25 cellular contexts compared by ENCODE assay signal in the genomic region with DNA sequence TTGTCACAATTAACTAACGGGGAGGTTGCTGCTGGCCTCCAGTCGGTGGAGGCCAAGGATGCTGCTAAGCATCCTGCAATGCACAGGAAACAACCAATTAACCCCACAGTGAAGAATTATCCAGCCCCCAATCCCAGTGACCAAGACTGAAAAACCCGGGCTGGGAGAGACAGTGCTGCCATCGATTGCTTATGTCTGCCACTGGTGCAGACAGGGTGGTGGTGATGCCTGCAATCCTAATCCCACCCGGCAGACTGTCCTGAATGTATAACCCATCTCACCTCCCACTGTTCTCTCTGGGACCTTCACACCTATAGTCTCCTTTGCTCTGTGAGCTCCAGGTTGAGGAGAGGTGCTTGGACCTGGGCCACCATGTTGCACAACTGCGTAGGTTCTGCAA. TPM values are rescaled to one million over a fixed set of nuclear protein-coding genes. Genes with fewer than 3 reads are reported as not detected.
DNase-seq lines count a peak whose midpoint lies in the region; ATAC-seq, FAIRE-seq and TF ChIP-seq lines count a peak whose summit lies in the region.
"Had no signal": no experiment of that assay in that cellular context is flagged by ENCODE, and none has a peak within 500 bp of the region (broad histone marks: within the 10 kb centered on the region; RNA-seq: fewer than 3 reads in every experiment).

No MANE protein-coding gene starts in this region.

- H4K20me1 ChIP-seq in IMR-90 (ENCODE audit: insufficient read depth, low read length), result no peaks in the 10 kb centered on the region
- H4K20me1 ChIP-seq in astrocyte (ENCODE audit: insufficient read depth, low read length), result no peaks in the 10 kb centered on the region

- H3K36me3 Mint-ChIP-seq in activated CD4-positive, alpha-beta T cell treated with anti-CD3 and anti-CD28 coated beads for 36 hours (ENCODE audit: low read depth), result peaks cover 2% of the 10 kb centered on the region
- H3K36me3 Mint-ChIP-seq in astrocyte (ENCODE audit: low read depth, unreplicated experiment), result no peaks in the 10 kb centered on the region
- H3K36me3 Mint-ChIP-seq in immature natural killer cell, result no peaks in the 10 kb centered on the region
- H3K36me3 Mint-ChIP-seq: neural progenitor cell had no signal

- FAIRE-seq in astrocyte (lab: Jason Lieb, UNC) (no peak), H54 (lab: Jason Lieb, UNC) (no peak)
- FAIRE-seq: D721Med had no signal

- H3K4ac ChIP-seq in IMR-90 (ENCODE audit: low read depth, low read length) (peak overlapping the region; percentile 45), mesendoderm (ENCODE audit: low read depth, low read length) (no peak overlapping the region)

- TF ChIP-seq RAD21 in IMR-90 (IDR thresholded peaks at IDR 0.05; ENCODE audit: low read length), result no peak

- H3K4me2 ChIP-seq in IMR-90 (ENCODE audit: low read depth, low read length), result no peak overlapping the region
- H3K4me2 ChIP-seq in astrocyte (ENCODE audit: low read length), result no peak overlapping the region
- no peak overlapping the region for H3K4me2 ChIP-seq in mesendoderm (ENCODE audit: low read length)
- H3K4me2 ChIP-seq: neural progenitor cell had no signal

- H3K36me3 ChIP-seq in IMR-90 (ENCODE audit: control insufficient read depth, insufficient read depth, low read length) (no peaks in the 10 kb centered on the region), astrocyte (ENCODE audit: insufficient read depth, low read length) (no peaks in the 10 kb centered on the region), mesendoderm (ENCODE audit: control insufficient read depth, insufficient read depth, low read length) (no peaks in the 10 kb centered on the region)
- H3K36me3 ChIP-seq: esophagus muscularis mucosa, left ventricle myocardium inferior, neural progenitor cell, upper lobe of left lung had no signal

- CTCF ChIA-PET in activated CD4-positive, alpha-beta T cell treated with anti-CD3 and anti-CD28 coated beads for 36 hours (lab: Charles Lee), result interaction anchor here (1.1 to 2.5 kb wide), 4 partner anchors 25 to 87 kb away, joined by 3 to 8 read pairs (median 3); no protein-coding TSS in a partner anchor
- CTCF ChIA-PET in IMR-90 (lab: Yijun Ruan, JAX), result interaction anchor here (0.7 to 1.0 kb wide), 2 partner anchors 29 to 38 kb away, joined by 3 read pairs; no protein-coding TSS in a partner anchor

- H2BK5ac ChIP-seq in IMR-90 (ENCODE audit: low read depth, low read length, poor library complexity, severe bottlenecking) (no peak overlapping the region), mesendoderm (ENCODE audit: low read length) (no peak overlapping the region)

- TF ChIP-seq CTCF in IMR-90 (conservative IDR thresholded peaks at IDR 0.05; ENCODE audit: low read depth, low read length), result no peak
- no peak for TF ChIP-seq CTCF in astrocyte (IDR thresholded peaks at IDR 0.05; ENCODE audit: insufficient read depth, low read depth, low read length)

- H3K4me1 Mint-ChIP-seq in activated CD4-positive, alpha-beta T cell treated with anti-CD3 and anti-CD28 coated beads for 36 hours, result peaks cover 29% of the 10 kb centered on the region
- H3K4me1 Mint-ChIP-seq in astrocyte (ENCODE audit: low read depth, unreplicated experiment), result peaks cover 33% of the 10 kb centered on the region
- H3K4me1 Mint-ChIP-seq in immature natural killer cell, result peaks cover 0 to 2% of the 10 kb centered on the region in 2 donors

- H2AK5ac ChIP-seq in IMR-90 (ENCODE audit: low read depth, low read length) (peak overlapping the region; percentile 20; the same call in 1 of the 2 replicates), mesendoderm (ENCODE audit: low read length) (no peak overlapping the region)

- BruUV-seq in IMR-90 (replicated peaks; lab: Mats Ljungman, UMichigan), result no TSS peak

- H3K23ac ChIP-seq in IMR-90 (ENCODE audit: low read depth, low read length) (no peak overlapping the region), mesendoderm (ENCODE audit: low read length) (no peak overlapping the region)

- no peaks in the 10 kb centered on the region for H3K79me2 ChIP-seq in astrocyte (ENCODE audit: insufficient read depth, low read length)
- H3K79me2 ChIP-seq in mesendoderm (ENCODE audit: control insufficient read depth, insufficient read depth, low read length), result no peaks in the 10 kb centered on the region

- H3K14ac ChIP-seq in IMR-90 (replicated peaks; ENCODE audit: low read depth, low read length), result no peak overlapping the region

- peaks cover 0 to 3% of the 10 kb centered on the region in 2 experiments; a peak in 1 of 4 replicates for H3K79me1 ChIP-seq in IMR-90 (ENCODE audit: low read depth in 1 of 2, low read length in 2 of 2)
- no peaks in the 10 kb centered on the region for H3K79me1 ChIP-seq in mesendoderm (ENCODE audit: low read length)

- H2BK20ac ChIP-seq in IMR-90 (ENCODE audit: low read depth, low read length), result peak overlapping the region; percentile 72

- POLR2A ChIA-PET in activated CD4-positive, alpha-beta T cell treated with anti-CD3 and anti-CD28 coated beads for 36 hours (lab: Charles Lee), result interaction anchor here (0.6 to 0.8 kb wide), 2 partner anchors 10 to 61 kb away, joined by 3 read pairs; no protein-coding TSS in a partner anchor
- POLR2A ChIA-PET in IMR-90 (lab: Charles Lee; ENCODE audit: unreplicated experiment), result no interaction called here

- no peaks in the 10 kb centered on the region for H3K9me3 Mint-ChIP-seq in activated CD4-positive, alpha-beta T cell treated with anti-CD3 and anti-CD28 coated beads for 36 hours (ENCODE audit: low read depth)
- no peaks in the 10 kb centered on the region for H3K9me3 Mint-ChIP-seq in astrocyte (ENCODE audit: unreplicated experiment)
- H3K9me3 Mint-ChIP-seq in immature natural killer cell, result no peaks in the 10 kb centered on the region
- H3K9me3 Mint-ChIP-seq: activated naive CD4-positive, alpha-beta T cell treated with anti-CD3 and anti-CD28 coated beads, Interleukin-2, amount 50 U/mL, for 24 hours; neural progenitor cell had no signal

- H3K4me3 ChIP-seq in IMR-90 (ENCODE audit: insufficient read depth, low read depth, low read length) (no peak overlapping the region), astrocyte (ENCODE audit: insufficient read depth, low read depth, low read length) (no peak overlapping the region), mesendoderm (ENCODE audit: low read length) (no peak overlapping the region)
- H3K4me3 ChIP-seq: esophagus muscularis mucosa, left ventricle myocardium inferior, neural progenitor cell, smooth muscle cell, upper lobe of left lung had no signal

- no CpG with 5 or more reads among the region's 6 CpGs for WGBS in IMR-90 (ENCODE audit: extremely low coverage in 2 of 2, insufficient read length in 1 of 2), 2 experiments
- WGBS in mesendoderm (ENCODE audit: extremely low coverage, insufficient coverage, low lambda C conversion rate), result no CpG with 5 or more reads among the region's 6 CpGs

- peak overlapping the region in 1 of 2 experiments; percentile 93; a peak in 1 of 4 replicates for H4K8ac ChIP-seq in IMR-90 (ENCODE audit: low read depth in 2 of 2, low read length in 2 of 2)
- H4K8ac ChIP-seq in mesendoderm (ENCODE audit: low read depth, low read length), result no peak overlapping the region

- TF ChIP-seq POLR2A in IMR-90 (IDR thresholded peaks at IDR 0.05; ENCODE audit: low read depth, low read length), result no peak
- TF ChIP-seq POLR2A in H54 (IDR thresholded peaks at IDR 0.05; ENCODE audit: low read depth, low read length), result no peak

- ATAC-seq in activated CD4-positive, alpha-beta T cell treated with anti-CD3 and anti-CD28 coated beads for 36 hours, result no peak
- ATAC-seq in IMR-90 (ENCODE audit: low read depth) (no peak), HG03159 (IDR thresholded peaks at IDR 0.05; ENCODE audit: unreplicated experiment) (no peak)

- peaks cover 14% of the 10 kb centered on the region for H3K9me1 ChIP-seq in IMR-90 (ENCODE audit: insufficient read depth, low read length)

- H4K5ac ChIP-seq in IMR-90 (ENCODE audit: low read depth, low read length), result no peak overlapping the region
- no peak overlapping the region for H4K5ac ChIP-seq in mesendoderm (ENCODE audit: low read length)

- no peaks in the 10 kb centered on the region for H3K27me3 Mint-ChIP-seq in activated CD4-positive, alpha-beta T cell treated with anti-CD3 and anti-CD28 coated beads for 36 hours
- peaks cover 9% of the 10 kb centered on the region for H3K27me3 Mint-ChIP-seq in astrocyte (ENCODE audit: low read depth, unreplicated experiment)
- H3K27me3 Mint-ChIP-seq in immature natural killer cell (ENCODE audit: low read depth in 3 of 3), result peaks cover 0 to 24% (median 8%) of the 10 kb centered on the region in 3 donors
- H3K27me3 Mint-ChIP-seq: activated naive CD4-positive, alpha-beta T cell treated with anti-CD3 and anti-CD28 coated beads, Interleukin-2, amount 50 U/mL, for 24 hours had no signal

- no peak overlapping the region for H3K27ac ChIP-seq in IMR-90 (ENCODE audit: insufficient read depth, low read length)
- no peak overlapping the region for H3K27ac ChIP-seq in astrocyte (ENCODE audit: low read depth, low read length)
- H3K27ac ChIP-seq in mesendoderm (ENCODE audit: low read depth, low read length), result no peak overlapping the region
- H3K27ac ChIP-seq: esophagus muscularis mucosa, neural progenitor cell, upper lobe of left lung had no signal

- peak overlapping the region; percentile 72 for H3K27ac Mint-ChIP-seq in activated CD4-positive, alpha-beta T cell treated with anti-CD3 and anti-CD28 coated beads for 36 hours
- peak overlapping the region; percentile 100 for H3K27ac Mint-ChIP-seq in astrocyte (ENCODE audit: unreplicated experiment)
- no peak overlapping the region for H3K27ac Mint-ChIP-seq in immature natural killer cell
- H3K27ac Mint-ChIP-seq: neural progenitor cell had no signal

- H3K9ac ChIP-seq in IMR-90 (ENCODE audit: low read depth, low read length), result no peak overlapping the region
- H3K9ac ChIP-seq in astrocyte (ENCODE audit: low read length), result no peak overlapping the region
- H3K9ac ChIP-seq in mesendoderm (ENCODE audit: low read length), result no peak overlapping the region
- H3K9ac ChIP-seq: neural progenitor cell had no signal

- no peak overlapping the region for H2AK9ac ChIP-seq in IMR-90 (replicated peaks; ENCODE audit: low read depth, low read length, poor library complexity)

- H2BK120ac ChIP-seq in IMR-90 (ENCODE audit: low read depth, low read length) (peak overlapping the region; percentile 53), mesendoderm (ENCODE audit: low read depth, low read length) (no peak overlapping the region)

- H3K9me3 ChIP-seq in IMR-90 (ENCODE audit: control insufficient read depth, insufficient read depth, low read length), result peaks cover 7% of the 10 kb centered on the region; the same call in 1 of the 2 replicates
- H3K9me3 ChIP-seq in astrocyte (ENCODE audit: insufficient read depth, low read depth, low read length), result no peaks in the 10 kb centered on the region
- H3K9me3 ChIP-seq: upper lobe of left lung had no signal

- H4K91ac ChIP-seq in IMR-90 (ENCODE audit: insufficient read depth, low read depth, low read length), result peak overlapping the region; percentile 4; the same call in 1 of the 2 replicates

- peaks cover 15% of the 10 kb centered on the region for H3K4me1 ChIP-seq in IMR-90 (ENCODE audit: control insufficient read depth, insufficient read depth, low read length)
- H3K4me1 ChIP-seq in astrocyte (ENCODE audit: insufficient read depth, low read length), result peaks cover 16% of the 10 kb centered on the region
- no peaks in the 10 kb centered on the region for H3K4me1 ChIP-seq in mesendoderm (ENCODE audit: control insufficient read depth, low read depth, low read length)

- DNase-seq in activated CD4-positive, alpha-beta T cell treated with anti-CD3 and anti-CD28 coated beads for 36 hours, result no peak
- DNase-seq in activated CD4-positive, alpha-beta T cell treated with anti-CD3 and anti-CD28 coated beads for 4 hours, result no peak
- no peak for DNase-seq in IMR-90
- DNase-seq in astrocyte (ENCODE audit: low read depth), result no peak
- DNase-seq in mesendoderm, result peak; percentile 36
- no peak for DNase-seq in H54 (ENCODE audit: insufficient read length, low spot score)
- no peak for DNase-seq in immature natural killer cell
- DNase-seq: activated CD4-positive, alpha-beta T cell treated with anti-CD3 and anti-CD28 coated beads, Interleukin-2, amount 50 U/mL, for 48 hours; activated T-cell treated with anti-CD3 and anti-CD28 coated beads, Interleukin-2, amount 50 U/mL, for 1 hour; C1 segment of cervical spinal cord; effector memory CD4-positive, alpha-beta T cell; left ventricle myocardium inferior; NCI-H1417; NCI-H2107; NCI-H524; SHP77 treated with DMSO at 0.1 percent for 48 hours; stimulated activated CD4-positive, alpha-beta T cell treated with anti-CD3 and anti-CD28 coated beads, Interleukin-4, amount 100 ng/mL, for 24 hours; T-helper 1 cell; upper lobe of left lung had no signal

- H2BK15ac ChIP-seq in IMR-90 (ENCODE audit: low read depth, low read length) (peak overlapping the region; percentile 50; the same call in 1 of the 3 replicates), mesendoderm (replicated peaks; ENCODE audit: low read depth) (no peak overlapping the region)

- intact Hi-C loops in activated CD4-positive, alpha-beta T cell treated with anti-CD3 and anti-CD28 coated beads for 36 hours (cut with DNase I, micrococcal nuclease), result no loop called here
- intact Hi-C loops in IMR-90 (cut with micrococcal nuclease), result no loop called here

- H3K18ac ChIP-seq in IMR-90 (ENCODE audit: low read depth, low read length) (no peak overlapping the region), mesendoderm (ENCODE audit: low read length) (no peak overlapping the region)

- H3K4me3 Mint-ChIP-seq in activated CD4-positive, alpha-beta T cell treated with anti-CD3 and anti-CD28 coated beads for 36 hours, result no peak overlapping the region
- H3K4me3 Mint-ChIP-seq in astrocyte (ENCODE audit: unreplicated experiment), result no peak overlapping the region
- no peak overlapping the region for H3K4me3 Mint-ChIP-seq in immature natural killer cell
- H3K4me3 Mint-ChIP-seq: activated naive CD4-positive, alpha-beta T cell treated with anti-CD3 and anti-CD28 coated beads, Interleukin-2, amount 50 U/mL, for 24 hours; neural progenitor cell had no signal

- H3K27me3 ChIP-seq in IMR-90 (ENCODE audit: control insufficient read depth, insufficient read depth, low read length), result peaks cover 13% of the 10 kb centered on the region
- no peaks in the 10 kb centered on the region for H3K27me3 ChIP-seq in astrocyte (ENCODE audit: insufficient read depth, low read length)
- no peaks in the 10 kb centered on the region for H3K27me3 ChIP-seq in mesendoderm (ENCODE audit: insufficient read depth, low read length, poor library complexity)
- H3K27me3 ChIP-seq: neural progenitor cell, upper lobe of left lung had no signal

- in situ Hi-C loops in IMR-90 (cut with MboI; ENCODE audit: low sequenced_read_pairs), result no loop called here

- no peak overlapping the region for H3K56ac ChIP-seq in IMR-90 (ENCODE audit: extremely low read depth, insufficient read depth, low read length)
- H3K56ac ChIP-seq in mesendoderm (ENCODE audit: low read length), result no peak overlapping the region

- H2AFZ ChIP-seq in IMR-90 (replicated peaks; ENCODE audit: low read length, poor library complexity), result no peak overlapping the region
- H2AFZ ChIP-seq in astrocyte (ENCODE audit: low read depth, low read length), result no peak overlapping the region
- H2AFZ ChIP-seq: neural progenitor cell had no signal

- dilution Hi-C loops in IMR-90 (cut with HindIII; ENCODE audit: low sequenced_read_pairs, unreplicated experiment), result no loop called here

RNA-seq across cellular contexts. Expression of a gene that starts 42.3 kb away (rescaled TPM):
- total RNA-seq in activated CD4-positive, alpha-beta T cell treated with anti-CD3 and anti-CD28 coated beads for 36 hours, result 10 to 100 TPM; 67.0 to 77.3 TPM
- total RNA-seq in IMR-90 (2012; rRNA removed) (13.6 and 16.1 TPM in 2 replicates), astrocyte (29.6 and 29.8 TPM in 2 replicates)
- polyA plus RNA-seq in IMR-90 (2012; rRNA removed) (19.0 and 22.9 TPM in 2 replicates), immature natural killer cell (10 to 100 TPM; 52.0 to 70.0 (median 61.0) TPM)
- 19.5 and 22.2 TPM in 2 replicates for polyA plus RNA-seq in IMR-90 (2012; cell fraction: cytosol; rRNA removed)
- polyA plus RNA-seq in IMR-90 (2012; cell fraction: nucleus; rRNA removed; ENCODE audit: low replicate concordance), result 70.1 and 93.8 TPM in 2 replicates
- 25.9 TPM for polyA plus RNA-seq in mesendoderm (2013, experiment 1 of 2)
- 24.8 TPM for polyA plus RNA-seq in mesendoderm (2013, experiment 2 of 2)

Comparison
In these comparisons a context has a peak if more than half of its experiments do, and no peak if none do; other contexts are left out.
1. H3K27ac Mint-ChIP-seq: peak in activated CD4-positive, alpha-beta T cell treated with anti-CD3 and anti-CD28 coated beads for 36 hours (single experiment) and astrocyte (single experiment); none in immature natural killer cell (0 of 6).